In the genomic region with DNA sequence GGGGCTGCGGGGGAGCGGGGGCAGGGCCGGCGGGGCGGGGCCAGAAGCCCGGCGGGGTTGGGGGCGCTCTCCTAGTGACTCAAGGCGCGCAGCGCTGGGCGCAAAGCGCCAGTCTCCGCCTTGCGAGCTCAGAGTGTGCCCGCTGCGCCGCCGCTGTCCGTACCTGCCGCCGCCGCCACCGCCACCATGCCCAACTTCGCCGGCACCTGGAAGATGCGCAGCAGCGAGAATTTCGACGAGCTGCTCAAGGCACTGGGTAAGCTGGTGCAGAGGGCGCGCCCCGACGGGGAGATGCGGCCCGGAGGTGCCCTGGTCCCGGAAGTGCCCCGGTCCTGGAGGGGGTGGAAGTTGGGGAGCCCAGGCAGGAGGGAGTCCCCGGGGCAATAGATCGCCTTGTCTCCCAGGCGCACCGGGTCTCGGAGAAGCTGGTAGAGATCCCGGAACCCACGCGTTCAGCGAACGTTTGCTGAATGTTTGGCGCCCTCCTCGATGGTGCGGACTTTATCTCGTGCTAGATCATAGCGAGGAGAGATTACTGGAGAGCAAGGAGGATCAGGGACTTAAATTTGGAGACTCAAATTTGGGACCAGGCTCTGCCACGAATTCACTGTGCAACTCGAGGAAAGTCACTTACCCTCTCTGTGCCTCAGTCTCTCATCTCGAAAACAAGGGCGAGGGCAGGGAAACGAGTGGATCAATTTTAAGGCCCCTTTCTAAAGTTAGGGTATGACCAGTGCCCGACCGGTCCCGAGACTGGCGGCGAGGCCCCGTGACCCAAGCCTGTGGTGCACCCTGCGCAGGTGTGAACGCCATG, we compare ENCODE assay signal across 14 cellular contexts. TPM values are rescaled to one million over a fixed set of nuclear protein-coding genes. Genes with fewer than 3 reads are reported as not detected.
A peak's percentile ranks its signal among the peaks of the same experiment; 100 is the strongest.
DNase-seq lines count a peak whose midpoint lies in the region; TF ChIP-seq lines count a peak whose summit lies in the region.
"Had no signal": no experiment of that assay in that cellular context is flagged by ENCODE, and none has a peak within 500 bp of the region (broad histone marks: within the 10 kb centered on the region; RNA-seq: fewer than 3 reads in every experiment).

A gene (plus strand): TSS at position 111 of the 814 bp plus-strand sequence. CDS start 76 bp downstream, at position 187.

- DNase-seq in DMS53 (lab: John Stamatoyannopoulos, UW) (peak; percentile 60), DMS53 treated with DMSO at 0.1 percent for 48 hours (lab: John Stamatoyannopoulos, UW; ENCODE audit: unreplicated experiment) (no peak), HAP-1 (ENCODE audit: low spot score in 2 of 2) (peak in 1 of 2 experiments; percentile 44), chondrocyte (ENCODE audit: low spot score) (no peak), GF-D8 (lab: John Stamatoyannopoulos, UW) (no peak), HPDE6-E6E7 (ENCODE audit: extremely low spot score) (no peak)
- no peak for DNase-seq in activated CD4-positive, alpha-beta memory T cell treated with anti-CD3 and anti-CD28 coated beads, Interleukin-2, amount 10 ng/mL, durations not matched to agents 7 days and 5 days
- DNase-seq: NCI-H187 had no signal

- H3K4me2 ChIP-seq in neural cell (ENCODE audit: low read length): peak within 1 kb of the TSS; percentile 58

- CTCF ChIA-PET in activated CD4-positive, alpha-beta memory T cell treated with anti-CD3 and anti-CD28 coated beads, Interleukin-2, amount 10 ng/mL, durations not matched to agents 7 days and 5 days (lab: Charles Lee): no interaction called here

- H3K9me3 Mint-ChIP-seq in chondrocyte (ENCODE audit: low read depth): no peaks in the 10 kb centered on the region
- H3K9me3 Mint-ChIP-seq in activated CD4-positive, alpha-beta memory T cell treated with anti-CD3 and anti-CD28 coated beads, Interleukin-2, amount 10 ng/mL, durations not matched to agents 7 days and 5 days: no peaks in the 10 kb centered on the region

- H3K79me2 ChIP-seq in neural cell (replicated peaks; ENCODE audit: insufficient read depth, low read length): no peaks in the 10 kb centered on the region

- no peak for TF ChIP-seq EP300 in neural cell (conservative IDR thresholded peaks at IDR 0.05; ENCODE audit: poor library complexity, severe bottlenecking)

- H4K20me1 ChIP-seq in neural cell (ENCODE audit: insufficient read depth): no peaks in the 10 kb centered on the region

- no peak within 1 kb of the TSS for H3K27ac Mint-ChIP-seq in chondrocyte (ENCODE audit: unreplicated experiment)
- no peak within 1 kb of the TSS for H3K27ac Mint-ChIP-seq in activated CD4-positive, alpha-beta memory T cell treated with anti-CD3 and anti-CD28 coated beads, Interleukin-2, amount 10 ng/mL, durations not matched to agents 7 days and 5 days

- peaks cover 18% of the 10 kb centered on the region for H3K4me1 Mint-ChIP-seq in chondrocyte (ENCODE audit: low read depth)
- peaks cover 10% of the 10 kb centered on the region for H3K4me1 Mint-ChIP-seq in activated CD4-positive, alpha-beta memory T cell treated with anti-CD3 and anti-CD28 coated beads, Interleukin-2, amount 10 ng/mL, durations not matched to agents 7 days and 5 days

- H3K9me2 ChIP-seq in neural cell (ENCODE audit: insufficient read depth, low read length): no peaks in the 10 kb centered on the region

- no peak within 1 kb of the TSS for H3K27ac ChIP-seq in neural cell (ENCODE audit: low read length)

- H3K9me3 ChIP-seq in HAP-1: no peaks in the 10 kb centered on the region
- H3K9me3 ChIP-seq in neural cell (ENCODE audit: low read length): no peaks in the 10 kb centered on the region

- no peak for TF ChIP-seq CTCF in chondrocyte (IDR thresholded peaks at IDR 0.05)
- no peak for TF ChIP-seq CTCF in neural cell (IDR thresholded peaks at IDR 0.05; ENCODE audit: poor library complexity, severe bottlenecking)

- H3K4me3 Mint-ChIP-seq in chondrocyte (ENCODE audit: unreplicated experiment): peak within 1 kb of the TSS; percentile 45
- H3K4me3 Mint-ChIP-seq in activated CD4-positive, alpha-beta memory T cell treated with anti-CD3 and anti-CD28 coated beads, Interleukin-2, amount 10 ng/mL, durations not matched to agents 7 days and 5 days: no peak within 1 kb of the TSS

- in situ Hi-C loops in HAP-1 (cut with MboI; ENCODE audit: low sequenced_read_pairs): no loop called here

- no peaks in the 10 kb centered on the region for H3K36me3 Mint-ChIP-seq in chondrocyte (ENCODE audit: low read depth)
- H3K36me3 Mint-ChIP-seq in activated CD4-positive, alpha-beta memory T cell treated with anti-CD3 and anti-CD28 coated beads, Interleukin-2, amount 10 ng/mL, durations not matched to agents 7 days and 5 days (ENCODE audit: low read depth): no peaks in the 10 kb centered on the region

- H3K4me3 ChIP-seq in HAP-1 (peak within 1 kb of the TSS; percentile 27), neural cell (ENCODE audit: low read length) (peak within 1 kb of the TSS; percentile 65)

- peaks cover under 1% of the 10 kb centered on the region; the same call in 1 of the 2 replicates for H3K4me1 ChIP-seq in HAP-1

- H3K27me3 Mint-ChIP-seq in chondrocyte (ENCODE audit: low read depth): peaks cover 68% of the 10 kb centered on the region
- H3K27me3 Mint-ChIP-seq in activated CD4-positive, alpha-beta memory T cell treated with anti-CD3 and anti-CD28 coated beads, Interleukin-2, amount 10 ng/mL, durations not matched to agents 7 days and 5 days: peaks cover 63% of the 10 kb centered on the region

- H3K27me3 ChIP-seq in HAP-1 (ENCODE audit: low read depth) (peaks cover 86% of the 10 kb centered on the region), neural cell (ENCODE audit: insufficient read depth, low read depth, low read length) (peaks cover 49% of the 10 kb centered on the region)

- H3F3A ChIP-seq in neural cell (ENCODE audit: insufficient read depth, low read length, poor library complexity, severe bottlenecking): no peaks in the 10 kb centered on the region

- peak within 1 kb of the TSS; percentile 21 for H2AFZ ChIP-seq in neural cell (ENCODE audit: low read depth, low read length)

- H3K9ac ChIP-seq in neural cell (ENCODE audit: low read length): peak within 1 kb of the TSS; percentile 35

- no peaks in the 10 kb centered on the region for H3K36me3 ChIP-seq in HAP-1 (replicated peaks)
- H3K36me3 ChIP-seq in neural cell (ENCODE audit: insufficient read depth, low read length): no peaks in the 10 kb centered on the region

- POLR2A ChIA-PET in activated CD4-positive, alpha-beta memory T cell treated with anti-CD3 and anti-CD28 coated beads, Interleukin-2, amount 10 ng/mL, durations not matched to agents 7 days and 5 days (lab: Charles Lee): no interaction called here

- no peak for TF ChIP-seq RAD21 in neural cell (conservative IDR thresholded peaks at IDR 0.05)

TF ChIP-seq in neural cell, 6 proteins besides CTCF, POLR2A, EP300 and RAD21:
- TF ChIP-seq POLR2AphosphoS5 (IDR thresholded peaks at IDR 0.05) (no peak), MXI1 (conservative IDR thresholded peaks at IDR 0.05; ENCODE audit: poor library complexity, severe bottlenecking) (no peak), SMC3 (conservative IDR thresholded peaks at IDR 0.05; ENCODE audit: poor library complexity) (no peak)
- TF ChIP-seq, protein P1, sequence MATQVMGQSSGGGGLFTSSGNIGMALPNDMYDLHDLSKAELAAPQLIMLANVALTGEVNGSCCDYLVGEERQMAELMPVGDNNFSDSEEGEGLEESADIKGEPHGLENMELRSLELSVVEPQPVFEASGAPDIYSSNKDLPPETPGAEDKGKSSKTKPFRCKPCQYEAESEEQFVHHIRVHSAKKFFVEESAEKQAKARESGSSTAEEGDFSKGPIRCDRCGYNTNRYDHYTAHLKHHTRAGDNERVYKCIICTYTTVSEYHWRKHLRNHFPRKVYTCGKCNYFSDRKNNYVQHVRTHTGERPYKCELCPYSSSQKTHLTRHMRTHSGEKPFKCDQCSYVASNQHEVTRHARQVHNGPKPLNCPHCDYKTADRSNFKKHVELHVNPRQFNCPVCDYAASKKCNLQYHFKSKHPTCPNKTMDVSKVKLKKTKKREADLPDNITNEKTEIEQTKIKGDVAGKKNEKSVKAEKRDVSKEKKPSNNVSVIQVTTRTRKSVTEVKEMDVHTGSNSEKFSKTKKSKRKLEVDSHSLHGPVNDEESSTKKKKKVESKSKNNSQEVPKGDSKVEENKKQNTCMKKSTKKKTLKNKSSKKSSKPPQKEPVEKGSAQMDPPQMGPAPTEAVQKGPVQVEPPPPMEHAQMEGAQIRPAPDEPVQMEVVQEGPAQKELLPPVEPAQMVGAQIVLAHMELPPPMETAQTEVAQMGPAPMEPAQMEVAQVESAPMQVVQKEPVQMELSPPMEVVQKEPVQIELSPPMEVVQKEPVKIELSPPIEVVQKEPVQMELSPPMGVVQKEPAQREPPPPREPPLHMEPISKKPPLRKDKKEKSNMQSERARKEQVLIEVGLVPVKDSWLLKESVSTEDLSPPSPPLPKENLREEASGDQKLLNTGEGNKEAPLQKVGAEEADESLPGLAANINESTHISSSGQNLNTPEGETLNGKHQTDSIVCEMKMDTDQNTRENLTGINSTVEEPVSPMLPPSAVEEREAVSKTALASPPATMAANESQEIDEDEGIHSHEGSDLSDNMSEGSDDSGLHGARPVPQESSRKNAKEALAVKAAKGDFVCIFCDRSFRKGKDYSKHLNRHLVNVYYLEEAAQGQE (IDR thresholded peaks at IDR 0.05; ENCODE audit: borderline replicate concordance): no peak

RNA-seq across cellular contexts. Expression of the gene that starts here (rescaled TPM):
- not detected in 3 replicates for total RNA-seq in chondrocyte
- polyA plus RNA-seq in neural cell: 7.0 and 8.7 TPM in 2 replicates
- polyA minus RNA-seq in neural cell: 1.7 and 3.2 TPM in 2 replicates
- not detected for total RNA-seq in activated CD4-positive, alpha-beta memory T cell treated with anti-CD3 and anti-CD28 coated beads, Interleukin-2, amount 10 ng/mL, durations not matched to agents 7 days and 5 days
- total RNA-seq: A172; activated CD8-positive, alpha-beta memory T cell treated with anti-CD3 and anti-CD28 coated beads for 36 hours; mononuclear cell; SK-MEL-5; subcutaneous adipose tissue had no signal
